ENCODE assay signal across 8 cellular contexts in the genomic region with DNA sequence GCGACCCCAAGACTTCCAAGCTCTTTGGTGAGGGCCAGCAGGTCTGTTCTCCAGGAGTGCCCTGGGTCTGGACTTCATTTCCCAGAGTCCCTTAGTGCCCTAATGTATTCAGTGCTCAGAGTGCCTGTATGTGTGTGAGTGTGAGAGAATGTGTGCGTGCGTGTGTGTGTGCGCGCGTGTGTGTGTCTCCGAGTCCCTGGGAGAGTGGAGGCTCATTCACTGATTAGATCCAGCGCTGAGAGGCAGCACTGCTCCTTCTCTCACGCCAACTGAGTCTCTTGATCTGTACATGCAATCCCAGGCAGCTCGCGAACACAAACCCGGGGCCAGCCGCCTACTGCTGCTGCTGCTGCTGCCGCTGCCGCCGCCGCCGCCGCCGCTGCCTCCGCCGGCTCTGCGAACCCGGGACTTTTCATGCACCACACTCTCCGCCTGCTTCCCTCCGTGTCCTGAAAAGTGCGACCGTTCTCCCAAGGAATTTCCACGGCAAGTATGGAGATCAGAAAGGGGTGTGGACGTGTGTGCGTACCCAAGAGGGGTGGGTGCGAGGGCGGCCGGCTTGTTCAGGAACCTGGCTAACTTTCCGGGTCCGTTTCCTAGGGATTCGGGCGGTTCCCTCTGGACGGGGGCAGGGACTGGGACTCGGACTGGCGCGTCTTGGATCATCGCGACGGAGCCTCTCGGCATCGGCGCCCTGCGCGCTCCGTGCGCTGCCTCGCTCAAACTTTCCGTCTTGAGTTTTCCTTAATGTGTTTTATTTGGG. TPM values are rescaled to one million over a fixed set of nuclear protein-coding genes. Genes with fewer than 3 reads are reported as not detected.
DNase-seq lines count a peak whose midpoint lies in the region; ATAC-seq and TF ChIP-seq lines count a peak whose summit lies in the region.

A gene (plus strand): TSS at position 215 of the 763 bp plus-strand sequence.

- H3K27ac Mint-ChIP-seq in activated CD8-positive, alpha-beta T cell treated with anti-CD3 and anti-CD28 coated beads, Interleukin-2, amount 10 ng/mL, durations not matched to agents 7 days and 5 days = no peak within 1 kb of the TSS

- DNase-seq in SIG-M5 treated with dmso at 0.1 percent for 504 hours (lab: John Stamatoyannopoulos, UW; ENCODE audit: unreplicated experiment) (peak; percentile 29), SIG-M5 (lab: John Stamatoyannopoulos, UW) (no peak), NCI-H345 (lab: John Stamatoyannopoulos, UW) (peak; percentile 67), esophagus muscularis mucosa (ENCODE audit: extremely low spot score) (no peak), middle frontal gyrus (ENCODE audit: extremely low spot score, low spot score) (peak; percentile 78), stromal cell of bone marrow (ENCODE audit: low read depth) (peak; percentile 39)
- peak; percentile 50 for DNase-seq in activated CD8-positive, alpha-beta T cell treated with anti-CD3 and anti-CD28 coated beads, Interleukin-2, amount 10 ng/mL, durations not matched to agents 7 days and 5 days

- peak within 1 kb of the TSS; percentile 77 for H3K4me3 Mint-ChIP-seq in activated CD8-positive, alpha-beta T cell treated with anti-CD3 and anti-CD28 coated beads, Interleukin-2, amount 10 ng/mL, durations not matched to agents 7 days and 5 days

- H3K4me1 ChIP-seq in esophagus muscularis mucosa = peaks cover 38 to 46% (median 43%) of the 10 kb centered on the region in 4 donors

- no peak for TF ChIP-seq POLR2A in esophagus muscularis mucosa (IDR thresholded peaks at IDR 0.05; ENCODE audit: low read depth)

- TF ChIP-seq CTCF in esophagus muscularis mucosa (IDR thresholded peaks at IDR 0.05) = no peak

- 1% methylated on average over 30 of the region's 54 CpGs for whole genome bisulfite sequencing in esophagus muscularis mucosa

- H3K36me3 ChIP-seq in esophagus muscularis mucosa = no peaks in the 10 kb centered on the region

- H3K4me3 ChIP-seq in esophagus muscularis mucosa = peak within 1 kb of the TSS; percentile 44 to 60 (median 48)

- H3K9me3 Mint-ChIP-seq in activated CD8-positive, alpha-beta T cell treated with anti-CD3 and anti-CD28 coated beads, Interleukin-2, amount 10 ng/mL, durations not matched to agents 7 days and 5 days (ENCODE audit: insufficient read depth) = no peaks in the 10 kb centered on the region

- CTCF ChIA-PET in activated CD8-positive, alpha-beta T cell treated with anti-CD3 and anti-CD28 coated beads, Interleukin-2, amount 10 ng/mL, durations not matched to agents 7 days and 5 days (lab: Charles Lee) = no interaction called here

- peak within 1 kb of the TSS; percentile 3 to 36 (median 16) for H3K27ac ChIP-seq in esophagus muscularis mucosa (replicated peaks in 1 of 4)

- ATAC-seq in activated CD8-positive, alpha-beta T cell treated with anti-CD3 and anti-CD28 coated beads, Interleukin-2, amount 10 ng/mL, durations not matched to agents 7 days and 5 days = peak; percentile 47
- no peak for ATAC-seq in HG02885 (IDR thresholded peaks at IDR 0.05; ENCODE audit: poor library complexity, unreplicated experiment)

- no peak for TF ChIP-seq EP300 in esophagus muscularis mucosa (IDR thresholded peaks at IDR 0.05)

- H3K27me3 ChIP-seq in esophagus muscularis mucosa = peaks cover 11 to 99% (median 78%) of the 10 kb centered on the region in 4 donors

- intact Hi-C loops in esophagus muscularis mucosa (cut with DNase I) = no loop called here

- no peaks in the 10 kb centered on the region for H3K36me3 Mint-ChIP-seq in activated CD8-positive, alpha-beta T cell treated with anti-CD3 and anti-CD28 coated beads, Interleukin-2, amount 10 ng/mL, durations not matched to agents 7 days and 5 days (ENCODE audit: low read depth)

- H3K9me3 ChIP-seq in esophagus muscularis mucosa = no peaks in the 10 kb centered on the region

- H3K27me3 Mint-ChIP-seq in activated CD8-positive, alpha-beta T cell treated with anti-CD3 and anti-CD28 coated beads, Interleukin-2, amount 10 ng/mL, durations not matched to agents 7 days and 5 days (ENCODE audit: low read depth) = peaks cover 71% of the 10 kb centered on the region

- POLR2A ChIA-PET in activated CD8-positive, alpha-beta T cell treated with anti-CD3 and anti-CD28 coated beads, Interleukin-2, amount 10 ng/mL, durations not matched to agents 7 days and 5 days (lab: Charles Lee) = no interaction called here

- H3K4me1 Mint-ChIP-seq in activated CD8-positive, alpha-beta T cell treated with anti-CD3 and anti-CD28 coated beads, Interleukin-2, amount 10 ng/mL, durations not matched to agents 7 days and 5 days (ENCODE audit: low read depth) = peaks cover 34% of the 10 kb centered on the region

RNA-seq across cellular contexts. Expression of the gene that starts here (rescaled TPM):
- total RNA-seq in activated CD8-positive, alpha-beta T cell treated with anti-CD3 and anti-CD28 coated beads, Interleukin-2, amount 10 ng/mL, durations not matched to agents 7 days and 5 days = 10 to 100 TPM; 79.5 to 87.2 TPM
- 100 to 1,000 TPM; 112 to 157 (median 126) TPM for total RNA-seq in esophagus muscularis mucosa

Comparison
In these comparisons a context has a peak if more than half of its experiments do, and no peak if none do; other contexts are left out.
1. DNase-seq: peak in SIG-M5 treated with dmso at 0.1 percent for 504 hours (single experiment), NCI-H345 (single experiment), activated CD8-positive, alpha-beta T cell treated with anti-CD3 and anti-CD28 coated beads, Interleukin-2, amount 10 ng/mL, durations not matched to agents 7 days and 5 days (single experiment), middle frontal gyrus (single experiment) and stromal cell of bone marrow (single experiment); none in SIG-M5 (single experiment) and esophagus muscularis mucosa (single experiment).